In the genomic region with DNA sequence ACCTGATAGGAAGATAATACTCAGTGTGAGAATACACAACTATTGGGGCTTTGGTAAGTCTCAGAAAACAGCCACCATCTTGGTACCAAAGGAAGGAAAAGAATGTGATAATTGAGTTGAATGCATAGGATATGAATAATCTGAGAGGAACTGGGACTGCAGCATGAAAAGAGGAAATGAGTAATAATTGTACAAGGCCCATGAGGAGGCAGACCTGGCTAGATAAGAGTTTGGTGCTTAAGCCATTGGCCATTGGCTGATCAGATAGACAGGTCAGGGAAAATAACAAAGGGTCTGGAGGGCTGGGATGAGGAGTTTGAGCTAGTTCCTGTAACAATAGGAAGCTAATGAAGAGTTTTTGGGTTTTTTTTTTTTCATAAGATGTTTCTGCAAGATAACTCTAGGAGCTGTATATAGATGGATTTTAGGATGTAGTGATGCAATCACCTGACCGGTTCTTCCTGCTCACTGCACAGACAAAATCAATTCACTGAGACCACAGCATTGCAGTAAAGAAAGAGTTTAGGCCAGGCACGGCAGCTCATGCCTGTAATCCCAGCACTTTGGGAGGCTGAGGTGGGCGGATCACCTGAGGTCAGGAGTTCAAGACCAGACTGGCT, we compare ENCODE assay signal across 8 cellular contexts. TPM values are rescaled to one million over a fixed set of nuclear protein-coding genes. Genes with fewer than 3 reads are reported as not detected.
DNase-seq lines count a peak whose midpoint lies in the region; ATAC-seq, FAIRE-seq and TF ChIP-seq lines count a peak whose summit lies in the region.

No MANE protein-coding gene starts in this region.

- H3K4me3 ChIP-seq in GM12878 (no peak overlapping the region), esophagus muscularis mucosa (no peak overlapping the region)

- intact Hi-C loops in GM12878 (cut with micrococcal nuclease; ENCODE audit: unreplicated experiment) = no loop called here
- intact Hi-C loops in esophagus muscularis mucosa (cut with DNase I) = loop anchor here (10.0 kb wide), 1 partner anchor 148 kb away; no protein-coding TSS in a partner anchor

- ATAC-seq in GM21390 (IDR thresholded peaks at IDR 0.05; ENCODE audit: unreplicated experiment) = peak; percentile 94
- peak; percentile 89 for ATAC-seq in HG03571 (IDR thresholded peaks at IDR 0.05; ENCODE audit: unreplicated experiment)
- peak; percentile 95 for ATAC-seq in GM12878

- H3K9me3 ChIP-seq in GM12878 (replicated peaks; ENCODE audit: control insufficient read depth, insufficient read depth, low read length) (no peaks in the 10 kb centered on the region), esophagus muscularis mucosa (no peaks in the 10 kb centered on the region)

- H3K36me3 ChIP-seq in GM12878 (ENCODE audit: control insufficient read depth in 2 of 2, insufficient read depth in 2 of 2, low read length in 1 of 2) (no peaks in the 10 kb centered on the region), esophagus muscularis mucosa (no peaks in the 10 kb centered on the region)

- no peaks in the 10 kb centered on the region for H4K20me1 ChIP-seq in GM12878 (ENCODE audit: control insufficient read depth, insufficient read depth)

- H3K9ac ChIP-seq in GM12878 (ENCODE audit: control insufficient read depth, insufficient read depth, low read length) = no peak overlapping the region

- CTCF ChIA-PET in GM12878 (lab: Yijun Ruan, JAX) = interaction anchor here (0.7 kb wide), 1 partner anchor 146 kb away, joined by 3 read pairs; no protein-coding TSS in a partner anchor

- no peak for TF ChIP-seq EP300 in GM12878 (IDR thresholded peaks at IDR 0.05; ENCODE audit: borderline replicate concordance in 1 of 2, control insufficient read depth in 1 of 2, low read depth in 2 of 2, low read length in 2 of 2)
- no peak for TF ChIP-seq EP300 in esophagus muscularis mucosa (IDR thresholded peaks at IDR 0.05)

- POLR2A ChIA-PET in GM12878 (lab: Charles Lee) = interaction anchor here (0.7 to 1.6 kb wide), 3 partner anchors 9 to 63 kb away, joined by 3 to 7 read pairs (median 3); no protein-coding TSS in a partner anchor

- no peak overlapping the region for H2AFZ ChIP-seq in GM12878 (ENCODE audit: control insufficient read depth, low read depth, low read length)

- RAD21 ChIA-PET in GM12878 (lab: Charles Lee; ENCODE audit: unreplicated experiment) = no interaction called here

- BruUV-seq in GM12878 (replicated peaks; lab: Mats Ljungman, UMichigan) = no TSS peak

- H3K4me1 ChIP-seq in GM12878 (ENCODE audit: control insufficient read depth, insufficient read depth, low read length) = no peaks in the 10 kb centered on the region
- H3K4me1 ChIP-seq in esophagus muscularis mucosa = peaks cover 0 to 4% (median 0%) of the 10 kb centered on the region in 4 donors

- FAIRE-seq in GM12878 (lab: Jason Lieb, UNC) = no peak

- peak; percentile 70 for DNase-seq in EL
- peak; percentile 32 for DNase-seq in GM12878 (ENCODE audit: low read depth, low spot score)
- no peak for DNase-seq in esophagus muscularis mucosa (ENCODE audit: extremely low spot score)
- no peak for DNase-seq in hypothalamus (lab: John Stamatoyannopoulos, UW)
- no peak for DNase-seq in NCI-H345 treated with DMSO at 0.1 percent for 48 hours (lab: John Stamatoyannopoulos, UW; ENCODE audit: unreplicated experiment)
- no peak for DNase-seq in NCI-H2081 (lab: John Stamatoyannopoulos, UW)

- in situ Hi-C loops in GM12878 (cut with MboI) = no loop called here

- no peak for TF ChIP-seq RAD21 in GM12878 (IDR thresholded peaks at IDR 0.05; ENCODE audit: insufficient read depth, low read depth, low read length)

- 51% methylated on average over 3 of the region's 3 CpGs for WGBS in GM12878 (ENCODE audit: insufficient coverage, insufficient replicate concordance, low lambda C conversion rate, missing lambda C conversion rate)
- 63% methylated on average over 3 of the region's 3 CpGs for WGBS in esophagus muscularis mucosa

- SMC1A ChIA-PET in GM12878 (lab: Charles Lee; ENCODE audit: uncharacterized antibody, unreplicated experiment) = no interaction called here

- H3K4me2 ChIP-seq in GM12878 (ENCODE audit: control insufficient read depth, insufficient read depth) = no peak overlapping the region; the same call in 1 of the 2 replicates

- no peak for TF ChIP-seq POLR2A in GM12878 (IDR thresholded peaks at IDR 0.05; ENCODE audit: low read depth, low read length)
- no peak for TF ChIP-seq POLR2A in esophagus muscularis mucosa (IDR thresholded peaks at IDR 0.05; ENCODE audit: low read depth)

- H3K27ac ChIP-seq in GM12878 (ENCODE audit: control insufficient read depth, insufficient read depth) = no peak overlapping the region
- H3K27ac ChIP-seq in esophagus muscularis mucosa (replicated peaks in 1 of 4) = no peak overlapping the region

- TF ChIP-seq CTCF in GM12878 (IDR thresholded peaks at IDR 0.05 in 2 of 3, conservative IDR thresholded peaks at IDR 0.05 in 1 of 3; ENCODE audit: control insufficient read depth in 2 of 3, extremely low read depth in 1 of 3, insufficient read depth in 1 of 3, low read depth in 3 of 3, low read length in 3 of 3) (no peak), esophagus muscularis mucosa (IDR thresholded peaks at IDR 0.05) (no peak)

- H3K27me3 ChIP-seq in GM12878 (replicated peaks in 1 of 2; ENCODE audit: control insufficient read depth in 2 of 2, insufficient read depth in 2 of 2, low read length in 1 of 2) = no peaks in the 10 kb centered on the region
- no peaks in the 10 kb centered on the region for H3K27me3 ChIP-seq in esophagus muscularis mucosa

- no peaks in the 10 kb centered on the region for H3K79me2 ChIP-seq in GM12878 (ENCODE audit: control insufficient read depth, insufficient read depth, low read length)

RNA-seq across cellular contexts. Expression of a gene that starts 5.3 kb away (rescaled TPM):
- 45.2 and 48.3 TPM in 2 replicates for total RNA-seq in GM12878 (2013; cell fraction: nucleolus; rRNA removed)
- 12.4 and 13.0 TPM in 2 replicates for total RNA-seq in GM12878 (2014; rRNA removed)
- 11.3 and 12.5 TPM in 2 replicates for total RNA-seq in GM12878 (2014; rRNA removed; fragmentation: Illumina TruSeq; extraction: Trizol)
- total RNA-seq in GM12878 (2021) = 13.0 and 14.2 TPM in 2 replicates
- polyA plus RNA-seq in GM12878 (2011; ENCODE audit: low read depth) = 6.5 TPM
- 14.2 and 16.1 TPM in 2 replicates for polyA plus RNA-seq in GM12878 (2011; rRNA removed)
- 13.9 and 14.8 TPM in 2 replicates for polyA plus RNA-seq in GM12878 (2011; cell fraction: cytosol; rRNA removed)
- 12.6 and 14.8 TPM in 2 replicates for polyA plus RNA-seq in GM12878 (2011; cell fraction: nucleus; rRNA removed)
- 6.6 and 7.4 TPM in 2 replicates for polyA plus RNA-seq in GM12878 (2012)
- polyA plus RNA-seq in GM12878 (2014; fragmentation: Illumina TruSeq; extraction: Trizol) = 11.7 and 13.1 TPM in 2 replicates
- polyA plus RNA-seq in GM12878 (2014; fragmentation: Nextera tagmentation; extraction: Ambion mirVana) = 1 to 10 TPM; 2.5 to 4.1 TPM
- 11.0 and 11.3 TPM in 2 replicates for polyA plus RNA-seq in GM12878 (2014; rRNA removed)
- polyA plus RNA-seq in GM12878 (2016; fragmentation: Nextera tagmentation; extraction: Ambion mirVana) = 10 to 100 TPM; 10.5 to 10.9 TPM
- polyA minus RNA-seq in GM12878 (2011; rRNA and poly(A)+ RNA removed) = 21.3 and 22.2 TPM in 2 replicates
- polyA minus RNA-seq in GM12878 (2011; cell fraction: cytosol; rRNA and poly(A)+ RNA removed) = 6.4 and 6.9 TPM in 2 replicates
- polyA minus RNA-seq in GM12878 (2011; cell fraction: nucleus; rRNA and poly(A)+ RNA removed) = 7.0 and 11.0 TPM in 2 replicates
- total RNA-seq in esophagus muscularis mucosa = 10 to 100 TPM; 11.1 to 15.9 (median 15.7) TPM

RNA-seq across cellular contexts. Expression of a gene that starts 21.5 kb away (rescaled TPM):
- total RNA-seq in GM12878 (2013; cell fraction: nucleolus; rRNA removed) = not detected in 2 replicates
- total RNA-seq in GM12878 (2014; rRNA removed) (not detected in 2 replicates), GM12878 (2014; rRNA removed; fragmentation: Illumina TruSeq; extraction: Trizol) (not detected in 2 replicates), GM12878 (2021) (not detected in 2 replicates), esophagus muscularis mucosa (10 to 100 TPM in 3 of 4 donors, 1 to 10 TPM in 1; 9.9 to 22.9 (median 21.2) TPM)
- not detected for polyA plus RNA-seq in GM12878 (2011; ENCODE audit: low read depth)
- polyA plus RNA-seq in GM12878 (2011; rRNA removed) (not detected in 2 replicates), GM12878 (2014; fragmentation: Illumina TruSeq; extraction: Trizol) (not detected in 2 replicates), GM12878 (2014; fragmentation: Nextera tagmentation; extraction: Ambion mirVana) (not detected), GM12878 (2014; rRNA removed) (not detected in 2 replicates), GM12878 (2016; fragmentation: Nextera tagmentation; extraction: Ambion mirVana) (not detected)
- polyA plus RNA-seq in GM12878 (2011; cell fraction: cytosol; rRNA removed) = not detected in 2 replicates
- polyA plus RNA-seq in GM12878 (2011; cell fraction: nucleus; rRNA removed) = not detected in 2 replicates
- polyA plus RNA-seq in GM12878 (2012) = not detected in 2 replicates
- not detected in 2 replicates for polyA minus RNA-seq in GM12878 (2011; rRNA and poly(A)+ RNA removed)
- polyA minus RNA-seq in GM12878 (2011; cell fraction: cytosol; rRNA and poly(A)+ RNA removed) = not detected in 2 replicates
- not detected in 2 replicates for polyA minus RNA-seq in GM12878 (2011; cell fraction: nucleus; rRNA and poly(A)+ RNA removed)

RNA-seq across cellular contexts. Expression of a gene that starts 40.8 kb away (rescaled TPM):
- 39.0 and 44.5 TPM in 2 replicates for total RNA-seq in GM12878 (2013; cell fraction: nucleolus; rRNA removed)
- total RNA-seq in GM12878 (2014; rRNA removed) (25.8 and 28.8 TPM in 2 replicates), GM12878 (2014; rRNA removed; fragmentation: Illumina TruSeq; extraction: Trizol) (22.5 and 24.3 TPM in 2 replicates), GM12878 (2021) (15.8 and 18.9 TPM in 2 replicates), esophagus muscularis mucosa (1 to 10 TPM; 1.4 to 2.8 (median 1.7) TPM)
- polyA plus RNA-seq in GM12878 (2011; ENCODE audit: low read depth) = 7.6 TPM
- polyA plus RNA-seq in GM12878 (2011; rRNA removed) (22.5 and 26.0 TPM in 2 replicates), GM12878 (2014; fragmentation: Illumina TruSeq; extraction: Trizol) (18.6 and 19.5 TPM in 2 replicates), GM12878 (2014; fragmentation: Nextera tagmentation; extraction: Ambion mirVana) (1 to 10 TPM; 6.9 TPM), GM12878 (2014; rRNA removed) (13.4 and 14.1 TPM in 2 replicates), GM12878 (2016; fragmentation: Nextera tagmentation; extraction: Ambion mirVana) (10 to 100 TPM; 13.6 to 16.1 TPM)
- polyA plus RNA-seq in GM12878 (2011; cell fraction: cytosol; rRNA removed) = 11.7 and 12.3 TPM in 2 replicates
- polyA plus RNA-seq in GM12878 (2011; cell fraction: nucleus; rRNA removed) = 13.2 and 15.0 TPM in 2 replicates
- 7.7 and 10.9 TPM in 2 replicates for polyA plus RNA-seq in GM12878 (2012)
- polyA minus RNA-seq in GM12878 (2011; rRNA and poly(A)+ RNA removed) = 31.0 and 32.4 TPM in 2 replicates
- polyA minus RNA-seq in GM12878 (2011; cell fraction: cytosol; rRNA and poly(A)+ RNA removed) = 10.3 and 11.0 TPM in 2 replicates
- 16.1 and 28.3 TPM in 2 replicates for polyA minus RNA-seq in GM12878 (2011; cell fraction: nucleus; rRNA and poly(A)+ RNA removed)

Comparison
In these comparisons a context has a peak if more than half of its experiments do, and no peak if none do; other contexts are left out.
1. DNase-seq: peak in EL (single experiment) and GM12878 (single experiment); none in esophagus muscularis mucosa (single experiment), hypothalamus (0 of 51), NCI-H345 treated with DMSO at 0.1 percent for 48 hours (single experiment) and NCI-H2081 (0 of 2).
2. RNA of a gene that starts 21.5 kb away (total RNA-seq): 9.9 to 22.9 TPM in esophagus muscularis mucosa; not detected in GM12878; every median in the first group is over 10 times any median in the second.
3. RNA of a gene that starts 40.8 kb away (total RNA-seq): 15.8 to 44.5 TPM in GM12878; 1.4 to 2.8 TPM in esophagus muscularis mucosa; every median in the first group is over 4 times any median in the second.
4. Peak in every context shown above with its lines, with median percentiles within 50 percentile points of each other: ATAC-seq.